In the genomic region with DNA sequence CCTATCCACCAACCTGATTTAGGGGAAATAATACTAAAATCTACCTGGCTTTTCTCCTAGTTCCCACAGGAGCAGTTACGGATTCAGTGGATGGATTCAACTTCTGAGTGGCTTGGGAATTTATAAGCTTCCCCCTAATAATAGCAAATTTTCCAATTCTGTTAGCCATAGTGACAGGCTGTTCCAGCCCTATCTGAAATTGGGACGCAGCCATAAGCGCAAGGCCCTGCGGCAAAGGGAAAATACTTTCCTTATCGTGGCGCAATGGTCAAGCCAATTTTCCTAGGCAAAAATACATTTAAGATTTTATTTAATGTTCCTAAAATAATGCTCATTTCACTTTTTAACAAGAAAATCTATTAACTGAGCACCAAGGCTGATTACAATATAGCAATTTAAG, we compare ENCODE assay signal across 23 cellular contexts. TPM values are rescaled to one million over a fixed set of nuclear protein-coding genes. Genes with fewer than 3 reads are reported as not detected.
DNase-seq lines count a peak whose midpoint lies in the region; ATAC-seq and TF ChIP-seq lines count a peak whose summit lies in the region.
"Had no signal": no experiment of that assay in that cellular context is flagged by ENCODE, and none has a peak within 500 bp of the region (broad histone marks: within the 10 kb centered on the region; RNA-seq: fewer than 3 reads in every experiment).

No MANE protein-coding gene starts in this region.

- DNase-seq in coronary artery (ENCODE audit: low spot score) (no peak), left ventricle myocardium inferior (peak; percentile 46), SK-N-DZ (ENCODE audit: low spot score) (no peak)
- no peak for DNase-seq in effector memory CD8-positive, alpha-beta T cell
- DNase-seq: Calu3; CD8-positive, alpha-beta memory T cell; DMS153; Karpas-422; MV-4-11; NCI-H1105 treated with DMSO at 0.1 percent for 48 hours; NCI-H2029 treated with DMSO at 0.1 percent for 48 hours; NCI-H345; NCI-H524 treated with DMSO at 0.1 percent for 48 hours; NCI-H82; OCI-M1 had no signal

- TF ChIP-seq CTCF in 22Rv1 (IDR thresholded peaks at IDR 0.05) (no peak), coronary artery (IDR thresholded peaks at IDR 0.05) (no peak), left ventricle myocardium inferior (IDR thresholded peaks at IDR 0.05; ENCODE audit: borderline replicate concordance) (no peak), liver (IDR thresholded peaks at IDR 0.05; ENCODE audit: low read depth, low read length, missing input control) (no peak), gastroesophageal sphincter (IDR thresholded peaks at IDR 0.05) (no peak)

- H3K27ac ChIP-seq in 22Rv1 (peak overlapping the region; percentile 69), coronary artery (peak overlapping the region; percentile 64 to 73), left ventricle myocardium inferior (replicated peaks) (peak overlapping the region; percentile 88), liver (ENCODE audit: low read depth in 1 of 2, low read length in 2 of 2) (peak overlapping the region; percentile 32 to 70), gastroesophageal sphincter (no peak overlapping the region)
- H3K27ac ChIP-seq: C4-2B, SJSA1 had no signal

- intact Hi-C loops in left ventricle myocardium inferior (cut with micrococcal nuclease), result no loop called here

- H3K4me3 ChIP-seq in coronary artery (no peak overlapping the region), left ventricle myocardium inferior (peak overlapping the region; percentile 41), liver (ENCODE audit: low read depth in 1 of 3, low read length in 3 of 3) (peak overlapping the region in 1 of 3 donors; percentile 19), gastroesophageal sphincter (no peak overlapping the region)
- H3K4me3 ChIP-seq: SJSA1 had no signal

- no peaks in the 10 kb centered on the region for H3K4me1 Mint-ChIP-seq in effector memory CD8-positive, alpha-beta T cell (ENCODE audit: low read depth in 2 of 2)
- H3K4me1 Mint-ChIP-seq: CD8-positive, alpha-beta memory T cell had no signal

- H3K9ac ChIP-seq in liver (ENCODE audit: low read depth in 1 of 2, low read length in 2 of 2), result peak overlapping the region in 1 of 2 donors; percentile 27

- no peaks in the 10 kb centered on the region for H3K27me3 Mint-ChIP-seq in effector memory CD8-positive, alpha-beta T cell
- H3K27me3 Mint-ChIP-seq: CD8-positive, alpha-beta memory T cell had no signal

- H3K9me3 ChIP-seq in left ventricle myocardium inferior (replicated peaks) (no peaks in the 10 kb centered on the region), liver (ENCODE audit: control insufficient read depth in 4 of 4, low read length in 3 of 4) (no peaks in the 10 kb centered on the region), gastroesophageal sphincter (no peaks in the 10 kb centered on the region)
- H3K9me3 ChIP-seq: SJSA1 had no signal

- peak in 1 of 2 donors; percentile 32 for TF ChIP-seq RAD21 in liver (IDR thresholded peaks at IDR 0.05)

- H3K27ac Mint-ChIP-seq in effector memory CD8-positive, alpha-beta T cell, result no peak overlapping the region
- H3K27ac Mint-ChIP-seq: CD8-positive, alpha-beta memory T cell had no signal

- no peak overlapping the region for H3K4me3 Mint-ChIP-seq in effector memory CD8-positive, alpha-beta T cell
- H3K4me3 Mint-ChIP-seq: CD8-positive, alpha-beta memory T cell had no signal

- H3K27me3 ChIP-seq in left ventricle myocardium inferior (ENCODE audit: low read depth), result no peaks in the 10 kb centered on the region
- H3K27me3 ChIP-seq in liver (ENCODE audit: control insufficient read depth in 4 of 4, insufficient read depth in 4 of 4, low read length in 3 of 4), result no peaks in the 10 kb centered on the region
- H3K27me3 ChIP-seq in gastroesophageal sphincter, result no peaks in the 10 kb centered on the region
- H3K27me3 ChIP-seq: SJSA1 had no signal

- ATAC-seq in effector memory CD8-positive, alpha-beta T cell (replicated peaks), result no peak
- ATAC-seq in gastroesophageal sphincter (no peak), HG02678 (IDR thresholded peaks at IDR 0.05; ENCODE audit: unreplicated experiment) (no peak)
- ATAC-seq: HCT116 had no signal

- 34% methylated on average over 6 of the region's 6 CpGs for whole genome bisulfite sequencing in liver
- WGBS in gastroesophageal sphincter (ENCODE audit: low coverage in 1 of 2), 2 donors, result 95 to 96% methylated on average over 6 of the region's 6 CpGs

- no peaks in the 10 kb centered on the region for H3K9me3 Mint-ChIP-seq in effector memory CD8-positive, alpha-beta T cell

- H3K4me1 ChIP-seq in left ventricle myocardium inferior (peaks cover 77% of the 10 kb centered on the region), liver (ENCODE audit: control insufficient read depth in 4 of 4, insufficient read depth in 4 of 4, low read length in 3 of 4) (peaks cover 6 to 55% (median 48%) of the 10 kb centered on the region in 4 donors), gastroesophageal sphincter (peaks cover 0 to 21% (median 0%) of the 10 kb centered on the region in 3 donors)

- no peaks in the 10 kb centered on the region for H3K36me3 Mint-ChIP-seq in effector memory CD8-positive, alpha-beta T cell (ENCODE audit: insufficient read depth)
- H3K36me3 Mint-ChIP-seq: CD8-positive, alpha-beta memory T cell had no signal

- no peak for TF ChIP-seq POLR2A in gastroesophageal sphincter (IDR thresholded peaks at IDR 0.05)

- TF ChIP-seq EP300 in gastroesophageal sphincter (IDR thresholded peaks at IDR 0.05), result no peak

- H3K36me3 ChIP-seq in left ventricle myocardium inferior, result no peaks in the 10 kb centered on the region
- H3K36me3 ChIP-seq in liver (ENCODE audit: control insufficient read depth in 4 of 4, insufficient read depth in 3 of 4, low read depth in 1 of 4, low read length in 3 of 4), result no peaks in the 10 kb centered on the region
- no peaks in the 10 kb centered on the region for H3K36me3 ChIP-seq in gastroesophageal sphincter
- H3K36me3 ChIP-seq: SJSA1 had no signal

TF ChIP-seq in liver, 16 proteins besides CTCF, POLR2A, EP300 and RAD21:
- TF ChIP-seq YY1 (IDR thresholded peaks at IDR 0.05) (peak; percentile 9), HNF4G (IDR thresholded peaks at IDR 0.05) (no peak)

RNA-seq across cellular contexts. Expression of gene CDH2, which starts 49.7 kb away (rescaled TPM):
- total RNA-seq in left ventricle myocardium inferior (370 TPM), liver (10 to 100 TPM; 38.1 to 49.5 TPM), gastroesophageal sphincter (10 to 100 TPM in 3 of 4 donors, 1 to 10 TPM in 1; 9.8 to 52.9 (median 17.8) TPM)
- polyA plus RNA-seq in liver, result 10 to 100 TPM; 14.2 to 14.8 TPM
- polyA plus RNA-seq in SK-N-DZ (2014; cell fraction: cytosol; rRNA removed), result 107 and 112 TPM in 2 replicates
- 51.1 and 52.0 TPM in 2 replicates for polyA plus RNA-seq in SK-N-DZ (2014; cell fraction: nucleus; rRNA removed)
- total RNA-seq: CD8-positive, alpha-beta memory T cell; G401 had no signal

Comparison
In these comparisons a context has a peak if more than half of its experiments do, and no peak if none do; other contexts are left out.
1. H3K27ac ChIP-seq: peak in 22Rv1 (single experiment), coronary artery (2 of 2), left ventricle myocardium inferior (single experiment) and liver (2 of 2); none in gastroesophageal sphincter (0 of 4).